In the genomic region with DNA sequence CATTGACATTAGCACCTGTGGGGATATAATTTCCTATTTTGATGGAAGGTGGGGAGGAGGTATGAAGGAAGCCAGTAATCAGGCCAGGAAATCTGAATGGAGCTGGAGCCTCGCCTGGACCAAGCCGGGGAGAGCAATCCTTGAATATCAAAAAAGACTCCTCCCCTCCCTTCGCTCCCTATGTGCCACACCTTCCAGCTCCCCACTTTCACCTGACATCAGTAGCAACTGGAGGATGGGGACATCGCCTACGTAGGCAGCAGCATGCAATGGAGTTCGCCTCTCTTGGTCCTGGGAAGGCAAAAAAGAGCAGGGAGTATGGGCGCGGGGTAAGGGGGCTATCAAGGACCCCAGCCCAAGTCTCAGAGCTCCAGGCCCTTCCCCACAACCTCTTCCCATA, we compare ENCODE assay signal across 8 cellular contexts. TPM values are rescaled to one million over a fixed set of nuclear protein-coding genes. Genes with fewer than 3 reads are reported as not detected.
DNase-seq lines count a peak whose midpoint lies in the region; ATAC-seq and TF ChIP-seq lines count a peak whose summit lies in the region.

No MANE protein-coding gene starts in this region.

- peaks cover 10% of the 10 kb centered on the region; the same call in 1 of the 2 replicates for H3K79me2 ChIP-seq in SU-DHL-6 (ENCODE audit: insufficient read depth, low read length)

- H3K36me3 ChIP-seq in SU-DHL-6 (ENCODE audit: low read length) (no peaks in the 10 kb centered on the region), sigmoid colon (peaks cover 16 to 43% (median 36%) of the 10 kb centered on the region in 4 donors), mucosa of descending colon (ENCODE audit: low read depth) (peaks cover 10% of the 10 kb centered on the region)

- TF ChIP-seq CTCF in SU-DHL-6 (IDR thresholded peaks at IDR 0.05; ENCODE audit: insufficient read depth, low read length, poor library complexity, severe bottlenecking) = no peak
- TF ChIP-seq CTCF in fibroblast of the aortic adventitia (IDR thresholded peaks at IDR 0.05; ENCODE audit: insufficient read depth, low read length) = no peak
- no peak for TF ChIP-seq CTCF in sigmoid colon (IDR thresholded peaks at IDR 0.05)
- no peak for TF ChIP-seq CTCF in omental fat pad (IDR thresholded peaks at IDR 0.05)
- TF ChIP-seq CTCF in mucosa of descending colon (IDR thresholded peaks at IDR 0.05) = no peak

- TF ChIP-seq EP300 in sigmoid colon (IDR thresholded peaks at IDR 0.05) = no peak

- ATAC-seq in omental fat pad (ENCODE audit: low FRiP score) = no peak
- no peak for ATAC-seq in mucosa of descending colon

- no peak for TF ChIP-seq POLR2A in sigmoid colon (IDR thresholded peaks at IDR 0.05)

- no peak overlapping the region for H3K27ac ChIP-seq in SU-DHL-6 (ENCODE audit: low read depth, low read length)
- H3K27ac ChIP-seq in sigmoid colon = peak overlapping the region in 3 of 4 donors; percentile 91 to 96 (median 93)

- no peaks in the 10 kb centered on the region for H4K20me1 ChIP-seq in SU-DHL-6 (ENCODE audit: low read depth, low read length)

- WGBS in sigmoid colon, 2 donors = 68 to 75% methylated on average over 8 of the region's 8 CpGs

- intact Hi-C loops in sigmoid colon (cut with DNase I) = loop anchor here (5.0 kb wide), 1 partner anchor 65 kb away; no protein-coding TSS in a partner anchor
- intact Hi-C loops in mucosa of descending colon (cut with DNase I, micrococcal nuclease) = no loop called here

- peak overlapping the region; percentile 73 for H3K9ac ChIP-seq in SU-DHL-6 (ENCODE audit: low read length)

- H3K27me3 ChIP-seq in SU-DHL-6 (ENCODE audit: low read length) (no peaks in the 10 kb centered on the region), sigmoid colon (no peaks in the 10 kb centered on the region)

- H3K9me3 ChIP-seq in SU-DHL-6 (ENCODE audit: insufficient read depth, low read length) (no peaks in the 10 kb centered on the region), sigmoid colon (no peaks in the 10 kb centered on the region), mucosa of descending colon (no peaks in the 10 kb centered on the region)

- peak overlapping the region; percentile 92; the same call in 1 of the 2 replicates for H3K4me3 ChIP-seq in GM08714 (ENCODE audit: low read length)
- H3K4me3 ChIP-seq in SU-DHL-6 (ENCODE audit: insufficient read depth, low read length, poor library complexity, severe bottlenecking) = peak overlapping the region; percentile 66
- H3K4me3 ChIP-seq in fibroblast of the aortic adventitia (ENCODE audit: low read depth, low read length) = peak overlapping the region; percentile 86
- H3K4me3 ChIP-seq in sigmoid colon = peak overlapping the region; percentile 80 to 86 (median 82)
- no peak overlapping the region for H3K4me3 ChIP-seq in mucosa of descending colon

- no peaks in the 10 kb centered on the region for H3K9me2 ChIP-seq in SU-DHL-6 (replicated peaks; ENCODE audit: insufficient read depth, low read length)

- peaks cover 3% of the 10 kb centered on the region; the same call in 1 of the 2 replicates for H3F3A ChIP-seq in SU-DHL-6 (ENCODE audit: insufficient read depth)

- DNase-seq in fibroblast of the aortic adventitia (ENCODE audit: low read depth) = no peak
- no peak for DNase-seq in sigmoid colon
- no peak for DNase-seq in DMS114 treated with DMSO at 0.1 percent for 48 hours (lab: John Stamatoyannopoulos, UW; ENCODE audit: unreplicated experiment)
- no peak for DNase-seq in omental fat pad (ENCODE audit: low spot score)
- no peak for DNase-seq in activated CD8-positive, alpha-beta memory T cell treated with anti-CD3 and anti-CD28 coated beads for 24 hours
- DNase-seq in mucosa of descending colon = no peak

- H3K4me1 ChIP-seq in sigmoid colon = peaks cover 0 to 28% (median 26%) of the 10 kb centered on the region in 4 donors
- peaks cover 19% of the 10 kb centered on the region for H3K4me1 ChIP-seq in mucosa of descending colon (ENCODE audit: low read depth)

- H2AFZ ChIP-seq in SU-DHL-6 (ENCODE audit: low read depth, low read length, severe bottlenecking) = no peak overlapping the region

- H3K4me2 ChIP-seq in SU-DHL-6 (ENCODE audit: low read depth, low read length, poor library complexity, severe bottlenecking) = peak overlapping the region; percentile 70

RNA-seq across cellular contexts. Expression of gene ANKRD52, which starts 1.1 kb away (rescaled TPM):
- 8.7 and 20.0 TPM in 2 replicates for total RNA-seq in fibroblast of the aortic adventitia (ENCODE audit: low replicate concordance)
- total RNA-seq in sigmoid colon = 10 to 100 TPM in 2 of 4 donors, 1 to 10 TPM in 2; 8.4 to 19.1 (median 10.5) TPM
- 10 to 100 TPM in 1 of 3 donors, 1 to 10 TPM in 2; 4.2 to 20.1 (median 6.7) TPM for polyA plus RNA-seq in sigmoid colon
- total RNA-seq in omental fat pad = 10 to 100 TPM; 13.6 to 19.2 (median 16.8) TPM
- total RNA-seq in mucosa of descending colon = 10 to 100 TPM; 35.6 to 53.8 (median 43.1) TPM

RNA-seq across cellular contexts. Expression of gene COQ10A, which starts 9.7 kb away (rescaled TPM):
- total RNA-seq in fibroblast of the aortic adventitia (ENCODE audit: low replicate concordance) = 5.1 and 8.0 TPM in 2 replicates
- 10 to 100 TPM; 11.8 to 25.0 (median 19.9) TPM for total RNA-seq in sigmoid colon
- polyA plus RNA-seq in sigmoid colon = 1 to 10 TPM; 2.4 to 6.2 (median 3.0) TPM
- total RNA-seq in omental fat pad = 10 to 100 TPM in 3 of 4 donors, 1 to 10 TPM in 1; 9.0 to 18.1 (median 13.5) TPM
- 10 to 100 TPM in 1 of 3 donors, 1 to 10 TPM in 2; 4.0 to 12.7 (median 5.3) TPM for total RNA-seq in mucosa of descending colon

RNA-seq across cellular contexts. Expression of gene SLC39A5, which starts 27.2 kb away (rescaled TPM):
- total RNA-seq in fibroblast of the aortic adventitia (ENCODE audit: low replicate concordance) = 0.18 TPM in 1 of 2 replicates, not detected in the other
- total RNA-seq in sigmoid colon = not detected
- polyA plus RNA-seq in sigmoid colon = 10 to 100 TPM; 30.0 to 74.0 (median 31.2) TPM
- not detected for total RNA-seq in omental fat pad
- total RNA-seq in mucosa of descending colon = 100 to 1,000 TPM in 2 of 3 donors, 10 to 100 TPM in 1; 88.4 to 298 (median 129) TPM

RNA-seq across cellular contexts. Expression of gene NABP2, which starts 32.9 kb away (rescaled TPM):
- total RNA-seq in fibroblast of the aortic adventitia (ENCODE audit: low replicate concordance) = 13.9 and 31.5 TPM in 2 replicates
- 10 to 100 TPM; 17.2 to 33.5 (median 31.6) TPM for total RNA-seq in sigmoid colon
- polyA plus RNA-seq in sigmoid colon = 10 to 100 TPM; 29.4 to 43.7 (median 32.6) TPM
- 10 to 100 TPM; 13.2 to 24.3 (median 17.2) TPM for total RNA-seq in omental fat pad
- total RNA-seq in mucosa of descending colon = 10 to 100 TPM; 22.2 to 37.3 (median 30.2) TPM

RNA-seq across cellular contexts. Expression of gene RNF41, which starts 35.3 kb away (rescaled TPM):
- total RNA-seq in fibroblast of the aortic adventitia (ENCODE audit: low replicate concordance) (75.0 and 86.0 TPM in 2 replicates), sigmoid colon (100 to 1,000 TPM in 1 of 4 donors, 10 to 100 TPM in 3; 59.9 to 109 (median 78.0) TPM), omental fat pad (100 to 1,000 TPM in 1 of 4 donors, 10 to 100 TPM in 3; 50.0 to 128 (median 76.2) TPM), mucosa of descending colon (10 to 100 TPM; 30.4 to 51.5 (median 32.1) TPM)
- polyA plus RNA-seq in sigmoid colon = 10 to 100 TPM; 18.5 to 27.0 (median 25.2) TPM

Comparison
In these comparisons a context has a peak if more than half of its experiments do, and no peak if none do; other contexts are left out.
1. RNA of gene SLC39A5, which starts 27.2 kb away (total RNA-seq): 88.4 to 298 TPM in mucosa of descending colon; 0.18 TPM in fibroblast of the aortic adventitia, not detected in sigmoid colon and not detected in omental fat pad; every median in the first group is over 10 times any median in the second.